Comparison of ENCODE assay signal across 1 cellular context in the genomic region with DNA sequence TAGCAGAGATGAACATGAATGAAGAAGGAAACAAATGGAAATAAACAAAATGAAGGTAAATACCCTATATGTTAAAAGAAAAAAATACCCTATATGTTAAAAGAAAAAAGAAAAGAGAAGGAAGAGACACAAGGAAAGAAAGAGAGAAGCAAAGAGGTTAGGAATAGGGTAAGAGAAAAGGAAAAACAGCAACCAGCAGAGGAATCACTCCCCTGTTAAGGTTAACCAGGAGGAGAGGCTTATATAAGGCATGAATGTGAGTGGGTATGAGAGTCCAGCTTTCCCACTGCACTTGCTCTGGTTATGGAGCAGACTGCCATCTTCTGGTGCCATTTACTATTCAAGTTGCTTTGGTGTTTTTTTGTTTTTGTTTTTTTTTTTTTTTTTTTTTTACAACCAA.
A peak's percentile ranks its signal among the peaks of the same experiment; 100 is the strongest.
TF ChIP-seq lines count a peak whose summit lies in the region.

No MANE protein-coding gene starts in this region.

TF ChIP-seq in IMR-90, 13 proteins besides CTCF, POLR2A, EP300 and RAD21:
- TF ChIP-seq, protein P1, sequence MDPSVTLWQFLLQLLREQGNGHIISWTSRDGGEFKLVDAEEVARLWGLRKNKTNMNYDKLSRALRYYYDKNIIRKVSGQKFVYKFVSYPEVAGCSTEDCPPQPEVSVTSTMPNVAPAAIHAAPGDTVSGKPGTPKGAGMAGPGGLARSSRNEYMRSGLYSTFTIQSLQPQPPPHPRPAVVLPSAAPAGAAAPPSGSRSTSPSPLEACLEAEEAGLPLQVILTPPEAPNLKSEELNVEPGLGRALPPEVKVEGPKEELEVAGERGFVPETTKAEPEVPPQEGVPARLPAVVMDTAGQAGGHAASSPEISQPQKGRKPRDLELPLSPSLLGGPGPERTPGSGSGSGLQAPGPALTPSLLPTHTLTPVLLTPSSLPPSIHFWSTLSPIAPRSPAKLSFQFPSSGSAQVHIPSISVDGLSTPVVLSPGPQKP (IDR thresholded peaks at IDR 0.05; ENCODE audit: borderline replicate concordance, low read depth, low read length), result no peak
- no peak for TF ChIP-seq RCOR1 (IDR thresholded peaks at IDR 0.05; ENCODE audit: insufficient replicate concordance, low read length)
- TF ChIP-seq SMC3 (IDR thresholded peaks at IDR 0.05; ENCODE audit: low read depth, low read length), result peak; percentile 43; the same call in 1 of the 2 replicates
